20 cellular contexts compared by ENCODE assay signal in the genomic region with DNA sequence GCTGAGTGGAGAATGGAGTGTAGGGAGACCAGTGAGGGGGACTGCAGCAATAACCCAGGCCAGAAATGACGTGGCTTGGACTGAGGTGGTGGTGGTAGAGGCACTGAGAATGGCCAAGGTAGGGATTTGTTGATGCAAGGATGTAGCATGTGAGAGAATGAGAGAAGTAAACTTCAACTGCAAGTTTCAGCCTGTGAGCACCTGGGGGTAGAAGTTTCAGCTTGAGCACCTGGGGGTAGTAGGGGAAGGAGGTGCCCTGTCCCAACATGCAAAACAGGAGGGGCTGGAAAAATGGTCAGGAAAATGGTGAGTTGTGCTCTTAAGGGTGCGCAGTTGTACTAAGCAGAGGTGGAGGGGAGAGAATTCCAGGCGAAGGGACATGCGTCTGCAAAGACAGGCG. TPM values are rescaled to one million over a fixed set of nuclear protein-coding genes. Genes with fewer than 3 reads are reported as not detected.
A peak's percentile ranks its signal among the peaks of the same experiment; 100 is the strongest.
DNase-seq lines count a peak whose midpoint lies in the region; ATAC-seq and TF ChIP-seq lines count a peak whose summit lies in the region.
"Had no signal": no experiment of that assay in that cellular context is flagged by ENCODE, and none has a peak within 500 bp of the region (broad histone marks: within the 10 kb centered on the region; RNA-seq: fewer than 3 reads in every experiment).

No MANE protein-coding gene starts in this region.

- H2AFZ ChIP-seq in mammary epithelial cell (ENCODE audit: low read depth, low read length): peak overlapping the region; percentile 60
- H2AFZ ChIP-seq: GM23248 had no signal

- BruUV-seq in mammary epithelial cell (replicated peaks; lab: Mats Ljungman, UMichigan) (no TSS peak), MCF 10A (replicated peaks; lab: Mats Ljungman, UMichigan) (no TSS peak)

- H3K9me3 Mint-ChIP-seq in MCF 10A (ENCODE audit: unreplicated experiment): no peaks in the 10 kb centered on the region
- no peaks in the 10 kb centered on the region for H3K9me3 Mint-ChIP-seq in dendritic cell treated with granulocyte-macrophage colony-stimulating factor and Interleukin-4, amounts not matched to agents 40 ng/mL and 50 ng/mL, for 4 days
- H3K9me3 Mint-ChIP-seq: CD8-positive, alpha-beta T cell had no signal

- H3K4me3 Mint-ChIP-seq in MCF 10A (ENCODE audit: unreplicated experiment): no peak overlapping the region
- no peak overlapping the region for H3K4me3 Mint-ChIP-seq in dendritic cell treated with granulocyte-macrophage colony-stimulating factor and Interleukin-4, amounts not matched to agents 40 ng/mL and 50 ng/mL, for 4 days
- H3K4me3 Mint-ChIP-seq: B cell; CD4-positive, CD25-positive, alpha-beta regulatory T cell; CD8-positive, alpha-beta T cell had no signal

- H3K27me3 ChIP-seq in mammary epithelial cell (ENCODE audit: insufficient read depth, low read length) (no peaks in the 10 kb centered on the region), foreskin keratinocyte (no peaks in the 10 kb centered on the region)
- H3K27me3 ChIP-seq: BLaER1 had no signal

- H3K4me2 ChIP-seq in mammary epithelial cell (ENCODE audit: insufficient read depth, low read depth, low read length): peak overlapping the region; percentile 15
- H3K4me2 ChIP-seq: BLaER1 had no signal

- H3K36me3 Mint-ChIP-seq in MCF 10A (ENCODE audit: insufficient read depth, unreplicated experiment): no peaks in the 10 kb centered on the region
- no peaks in the 10 kb centered on the region for H3K36me3 Mint-ChIP-seq in dendritic cell treated with granulocyte-macrophage colony-stimulating factor and Interleukin-4, amounts not matched to agents 40 ng/mL and 50 ng/mL, for 4 days (ENCODE audit: low read depth)
- H3K36me3 Mint-ChIP-seq: CD4-positive, CD25-positive, alpha-beta regulatory T cell; CD8-positive, alpha-beta T cell had no signal

- TF ChIP-seq CTCF in mammary epithelial cell (conservative IDR thresholded peaks at IDR 0.05 in 1 of 2, IDR thresholded peaks at IDR 0.05 in 1 of 2; ENCODE audit: extremely low read depth in 1 of 2, insufficient read depth in 1 of 2, low read depth in 1 of 2, low read length in 2 of 2) (no peak), MCF 10A (IDR thresholded peaks at IDR 0.05; ENCODE audit: unreplicated experiment) (no peak), foreskin keratinocyte (conservative IDR thresholded peaks at IDR 0.05) (no peak)

- intact Hi-C loops in mammary epithelial cell (cut with micrococcal nuclease) (no loop called here), MCF 10A (cut with micrococcal nuclease) (no loop called here), cardiac septum (cut with DNase I) (loop anchor here (5.0 kb wide), 1 partner anchor 35 kb away; no protein-coding TSS in a partner anchor)
- intact Hi-C loops in dendritic cell treated with granulocyte-macrophage colony-stimulating factor and Interleukin-4, amounts not matched to agents 40 ng/mL and 50 ng/mL, for 4 days (cut with micrococcal nuclease): loop anchor here (5.0 kb wide), 1 partner anchor 45 kb away; no protein-coding TSS in a partner anchor

- no peaks in the 10 kb centered on the region for H3K79me2 ChIP-seq in mammary epithelial cell (ENCODE audit: insufficient read depth, low read length)

- ATAC-seq in foreskin keratinocyte (peak; percentile 36), GM21576 (IDR thresholded peaks at IDR 0.05; ENCODE audit: unreplicated experiment) (no peak), HG02798 (IDR thresholded peaks at IDR 0.05; ENCODE audit: poor library complexity, unreplicated experiment) (no peak)
- ATAC-seq: CD8-positive, alpha-beta T cell had no signal

- H3K27ac ChIP-seq in mammary epithelial cell (ENCODE audit: insufficient read depth, low read depth, low read length) (no peak overlapping the region), foreskin keratinocyte (no peak overlapping the region)
- H3K27ac ChIP-seq: 22Rv1, BLaER1, C4-2B, GM23248 had no signal

- H3K27me3 Mint-ChIP-seq in MCF 10A (ENCODE audit: insufficient read depth, unreplicated experiment): no peaks in the 10 kb centered on the region
- peaks cover 10% of the 10 kb centered on the region for H3K27me3 Mint-ChIP-seq in dendritic cell treated with granulocyte-macrophage colony-stimulating factor and Interleukin-4, amounts not matched to agents 40 ng/mL and 50 ng/mL, for 4 days

- H3K9me3 ChIP-seq in mammary epithelial cell (replicated peaks; ENCODE audit: insufficient read depth, low read length): no peaks in the 10 kb centered on the region
- H3K9me3 ChIP-seq: BLaER1, Caco-2 had no signal

- CTCF ChIA-PET in mammary epithelial cell (lab: Charles Lee; ENCODE audit: low non-redundant PET): no interaction called here
- CTCF ChIA-PET in MCF 10A (lab: Yijun Ruan, JAX): no interaction called here

- in situ Hi-C loops in mammary epithelial cell (cut with MboI; ENCODE audit: low sequenced_read_pairs in 2 of 2): no loop called here

- no peaks in the 10 kb centered on the region for H3K36me3 ChIP-seq in mammary epithelial cell (ENCODE audit: insufficient read depth, low read length)
- H3K36me3 ChIP-seq: BLaER1 had no signal

- no peak overlapping the region for H3K9ac ChIP-seq in mammary epithelial cell (ENCODE audit: insufficient read depth, low read length)
- H3K9ac ChIP-seq: BLaER1, GM23248 had no signal

- dilution Hi-C loops in mammary epithelial cell (cut with HindIII; ENCODE audit: low sequenced_read_pairs): no loop called here

- H4K20me1 ChIP-seq in mammary epithelial cell (ENCODE audit: insufficient read depth, low read length): no peaks in the 10 kb centered on the region
- H4K20me1 ChIP-seq: BLaER1 had no signal

- H3K4me1 Mint-ChIP-seq in MCF 10A (ENCODE audit: insufficient read depth, unreplicated experiment): peaks cover 5% of the 10 kb centered on the region
- peaks cover 36% of the 10 kb centered on the region for H3K4me1 Mint-ChIP-seq in dendritic cell treated with granulocyte-macrophage colony-stimulating factor and Interleukin-4, amounts not matched to agents 40 ng/mL and 50 ng/mL, for 4 days (ENCODE audit: low read depth)
- H3K4me1 Mint-ChIP-seq: B cell had no signal

- DNase-seq in mammary epithelial cell (peak; percentile 18), MCF 10A (ENCODE audit: unreplicated experiment) (no peak), foreskin keratinocyte (peak; percentile 49 to 61), cardiac septum (ENCODE audit: low spot score) (no peak), cerebellar cortex (ENCODE audit: low spot score) (no peak)
- DNase-seq: Caco-2; CD4-positive, CD25-positive, alpha-beta regulatory T cell; CD8-positive, alpha-beta T cell; DMS153; DND-41; GM23248; H7; HCEC 1CT had no signal

- H3K27ac Mint-ChIP-seq in MCF 10A (ENCODE audit: low read depth, unreplicated experiment): no peak overlapping the region
- peak overlapping the region; percentile 0 for H3K27ac Mint-ChIP-seq in dendritic cell treated with granulocyte-macrophage colony-stimulating factor and Interleukin-4, amounts not matched to agents 40 ng/mL and 50 ng/mL, for 4 days
- H3K27ac Mint-ChIP-seq: B cell; CD8-positive, alpha-beta T cell had no signal

- POLR2A ChIA-PET in MCF 10A (lab: Yijun Ruan, JAX): no interaction called here

- 62% methylated on average over 5 of the region's 5 CpGs for WGBS in mammary epithelial cell (ENCODE audit: low coverage, missing lambda C conversion rate)

- peaks cover 5% of the 10 kb centered on the region for H3K4me1 ChIP-seq in mammary epithelial cell (ENCODE audit: insufficient read depth, low read length)
- no peaks in the 10 kb centered on the region for H3K4me1 ChIP-seq in foreskin keratinocyte
- H3K4me1 ChIP-seq: BLaER1, Caco-2 had no signal

- no peak overlapping the region for H3K4me3 ChIP-seq in mammary epithelial cell (replicated peaks in 1 of 3; ENCODE audit: insufficient read depth in 1 of 3, low read depth in 2 of 3, low read length in 3 of 3)
- H3K4me3 ChIP-seq: BLaER1, GM23248 had no signal

RNA-seq across cellular contexts. Expression of a gene that starts 31.0 kb away (rescaled TPM):
- 1 to 10 TPM; 1.7 to 2.3 TPM for total RNA-seq in mammary epithelial cell
- 0.32 TPM for polyA plus RNA-seq in mammary epithelial cell
- polyA minus RNA-seq in mammary epithelial cell: 2.8 TPM
- 0.72 and 0.81 TPM in 2 replicates for total RNA-seq in MCF 10A (2022)
- total RNA-seq in foreskin keratinocyte: 0.07 TPM in 1 of 2 replicates, not detected in the other
- not detected in 2 replicates for polyA plus RNA-seq in foreskin keratinocyte
- 2.5 TPM for total RNA-seq in cardiac septum
- total RNA-seq: Caco-2, H7 had no signal

Comparison
In these comparisons a context has a peak if more than half of its experiments do, and no peak if none do; other contexts are left out.
1. DNase-seq: peak in mammary epithelial cell (single experiment) and foreskin keratinocyte (2 of 2); none in MCF 10A (single experiment), cardiac septum (single experiment) and cerebellar cortex (single experiment).
2. intact Hi-C loops: an anchor here in dendritic cell treated with granulocyte-macrophage colony-stimulating factor and Interleukin-4, amounts not matched to agents 40 ng/mL and 50 ng/mL, for 4 days (5.0 kb wide) and cardiac septum (5.0 kb wide); none called in mammary epithelial cell and MCF 10A.